15 cellular contexts compared by ENCODE assay signal in genomic region chr13:73088332-73088935, GRCh38. TPM values are rescaled to one million over a fixed set of nuclear protein-coding genes. Genes with fewer than 3 reads are reported as not detected.
DNase-seq lines count a peak whose midpoint lies in the region; ATAC-seq, FAIRE-seq and TF ChIP-seq lines count a peak whose summit lies in the region.
"Had no signal": no experiment of that assay in that cellular context is flagged by ENCODE, and none has a peak within 500 bp of the region (broad histone marks: within the 10 kb centered on the region; RNA-seq: fewer than 3 reads in every experiment).

No MANE protein-coding gene starts in this region.

- in situ Hi-C loops in IMR-90 (cut with MboI; ENCODE audit: low sequenced_read_pairs) (no loop called here), K562 (cut with MboI) (no loop called here)

- H2AK9ac ChIP-seq in IMR-90 (replicated peaks; ENCODE audit: low read depth, low read length, poor library complexity) = no peak overlapping the region

- no peak overlapping the region; the same call in 1 of the 2 replicates for H3K56ac ChIP-seq in IMR-90 (ENCODE audit: extremely low read depth, insufficient read depth, low read length)

- no peak overlapping the region for H4K91ac ChIP-seq in IMR-90 (ENCODE audit: insufficient read depth, low read depth, low read length)
- H4K91ac ChIP-seq in trophoblast cell (ENCODE audit: low read depth, low read length) = no peak overlapping the region

- H3K27ac ChIP-seq in IMR-90 (ENCODE audit: insufficient read depth, low read length) (no peak overlapping the region), K562 (ENCODE audit: extremely low read depth, low read depth, low read length) (no peak overlapping the region), trophoblast cell (ENCODE audit: low read depth, low read length) (no peak overlapping the region), SJCRH30 (no peak overlapping the region)
- H3K27ac ChIP-seq: C4-2B, GM23248 had no signal

- H3K9ac ChIP-seq in IMR-90 (ENCODE audit: low read depth, low read length) (no peak overlapping the region), K562 (ENCODE audit: insufficient read depth in 1 of 2, low read depth in 2 of 2, low read length in 2 of 2) (no peak overlapping the region), trophoblast cell (ENCODE audit: low read length) (no peak overlapping the region)
- H3K9ac ChIP-seq: GM23248 had no signal

- H2AK5ac ChIP-seq in IMR-90 (ENCODE audit: low read depth, low read length) (no peak overlapping the region; the same call in 1 of the 2 replicates), trophoblast cell (ENCODE audit: low read length) (no peak overlapping the region)

- ATAC-seq in IMR-90 (ENCODE audit: low read depth) (no peak), K562 (no peak), GM21528 (IDR thresholded peaks at IDR 0.05; ENCODE audit: low FRiP score, unreplicated experiment) (no peak), HG03460 (IDR thresholded peaks at IDR 0.05; ENCODE audit: unreplicated experiment) (no peak)
- ATAC-seq: CD8-positive, alpha-beta T cell had no signal

- H3K79me1 ChIP-seq in IMR-90 (ENCODE audit: low read depth in 1 of 2, low read length in 2 of 2) (no peaks in the 10 kb centered on the region), trophoblast cell (ENCODE audit: low read length) (peaks cover 15% of the 10 kb centered on the region)

- H3K9me3 ChIP-seq in IMR-90 (ENCODE audit: control insufficient read depth, insufficient read depth, low read length) (peaks cover 10% of the 10 kb centered on the region), K562 (replicated peaks; ENCODE audit: control insufficient read depth, insufficient read depth, low read depth, low read length) (no peaks in the 10 kb centered on the region), trophoblast cell (ENCODE audit: insufficient read depth, low read depth, low read length) (peaks cover 3% of the 10 kb centered on the region), SJCRH30 (replicated peaks) (0 out of 2 replicates have a peak, but pooled peaks cover 3% of the 10 kb centered on the region)

- intact Hi-C loops in IMR-90 (cut with micrococcal nuclease) (no loop called here), K562 (cut with micrococcal nuclease) (no loop called here)

- TF ChIP-seq POLR2A in IMR-90 (IDR thresholded peaks at IDR 0.05; ENCODE audit: low read depth, low read length) (no peak), K562 (conservative IDR thresholded peaks at IDR 0.05) (no peak)

- H4K20me1 ChIP-seq in IMR-90 (ENCODE audit: insufficient read depth, low read length) (no peaks in the 10 kb centered on the region), K562 (replicated peaks; ENCODE audit: control insufficient read depth, insufficient read depth, low read length) (no peaks in the 10 kb centered on the region)

- H2BK15ac ChIP-seq in IMR-90 (ENCODE audit: low read depth, low read length) = no peak overlapping the region; the same call in 2 of the 3 replicates

- H3K27me3 ChIP-seq in IMR-90 (ENCODE audit: control insufficient read depth, insufficient read depth, low read length) (no peaks in the 10 kb centered on the region), K562 (ENCODE audit: control insufficient read depth in 2 of 2, insufficient read depth in 2 of 2, low read length in 2 of 2) (no peaks in the 10 kb centered on the region), trophoblast cell (ENCODE audit: insufficient read depth, low read length) (no peaks in the 10 kb centered on the region), SJCRH30 (no peaks in the 10 kb centered on the region)

- H3K4ac ChIP-seq in IMR-90 (ENCODE audit: low read depth, low read length) (no peak overlapping the region), trophoblast cell (ENCODE audit: low read depth, low read length) (no peak overlapping the region)

- H2BK120ac ChIP-seq in IMR-90 (ENCODE audit: low read depth, low read length) (no peak overlapping the region; the same call in 1 of the 2 replicates), trophoblast cell (ENCODE audit: insufficient read depth, low read length, poor library complexity) (no peak overlapping the region)

- H2BK5ac ChIP-seq in IMR-90 (ENCODE audit: low read depth, low read length, poor library complexity, severe bottlenecking) (no peak overlapping the region), trophoblast cell (ENCODE audit: low read depth, low read length, poor library complexity) (peak overlapping the region; percentile 40)

- H4K8ac ChIP-seq in IMR-90 (ENCODE audit: low read depth in 2 of 2, low read length in 2 of 2) (no peak overlapping the region), trophoblast cell (ENCODE audit: low read depth, low read length) (no peak overlapping the region)

- 0 out of 2 replicates have a peak overlapping the region, but pooled peaks have one; percentile 20 for H2BK20ac ChIP-seq in IMR-90 (ENCODE audit: low read depth, low read length)

- H3K36me3 ChIP-seq in IMR-90 (ENCODE audit: control insufficient read depth, insufficient read depth, low read length) (no peaks in the 10 kb centered on the region), K562 (ENCODE audit: control insufficient read depth, insufficient read depth, low read length) (no peaks in the 10 kb centered on the region), trophoblast cell (ENCODE audit: control insufficient read depth in 1 of 2, insufficient read depth in 2 of 2, low read length in 2 of 2) (peaks cover 2 to 7% of the 10 kb centered on the region in 2 experiments), SJCRH30 (no peaks in the 10 kb centered on the region)

- no TSS peak for BruUV-seq in IMR-90 (replicated peaks; lab: Mats Ljungman, UMichigan)
- no TSS peak for BruUV-seq in K562 (replicated peaks; lab: Mats Ljungman, UMichigan)

- H3K9me1 ChIP-seq in IMR-90 (ENCODE audit: insufficient read depth, low read length) (0 out of 2 replicates have a peak, but pooled peaks cover 3% of the 10 kb centered on the region), K562 (ENCODE audit: control insufficient read depth, insufficient read depth, low read length) (no peaks in the 10 kb centered on the region)

- TF ChIP-seq RAD21 in IMR-90 (IDR thresholded peaks at IDR 0.05; ENCODE audit: low read length) = no peak
- TF ChIP-seq RAD21 in K562 (CRISPR knock-in tag; conservative IDR thresholded peaks at IDR 0.05 in 1 of 2, IDR thresholded peaks at IDR 0.05 in 1 of 2) = no peak

- H3K14ac ChIP-seq in IMR-90 (replicated peaks; ENCODE audit: low read depth, low read length) (no peak overlapping the region), trophoblast cell (ENCODE audit: low read length) (no peak overlapping the region)

- no peak for TF ChIP-seq EP300 in K562 (IDR thresholded peaks at IDR 0.05; ENCODE audit: low read length)

- H3K4me1 ChIP-seq in IMR-90 (ENCODE audit: control insufficient read depth, insufficient read depth, low read length) = peaks cover 2% of the 10 kb centered on the region; the same call in 1 of the 2 replicates
- no peaks in the 10 kb centered on the region; a peak in 2 of 5 replicates for H3K4me1 ChIP-seq in K562 (replicated peaks in 1 of 2; ENCODE audit: control insufficient read depth in 2 of 2, insufficient read depth in 2 of 2, low read length in 2 of 2)
- peaks cover 3 to 7% of the 10 kb centered on the region in 2 experiments for H3K4me1 ChIP-seq in trophoblast cell (ENCODE audit: control insufficient read depth in 1 of 2, insufficient read depth in 2 of 2, low read length in 2 of 2)
- peaks cover 14% of the 10 kb centered on the region for H3K4me1 ChIP-seq in SJCRH30

- H4K12ac ChIP-seq in trophoblast cell (ENCODE audit: low read depth, low read length) = no peak overlapping the region

- no peak overlapping the region for H4K5ac ChIP-seq in IMR-90 (ENCODE audit: low read depth, low read length)

- H2AFZ ChIP-seq in IMR-90 (replicated peaks; ENCODE audit: low read length, poor library complexity) = no peak overlapping the region
- H2AFZ ChIP-seq in K562 (ENCODE audit: low read depth, low read length) = no peak overlapping the region
- H2AFZ ChIP-seq in trophoblast cell (ENCODE audit: insufficient read depth, low read length, poor library complexity) = no peak overlapping the region
- H2AFZ ChIP-seq: GM23248 had no signal

- no peak overlapping the region for H3K4me2 ChIP-seq in IMR-90 (ENCODE audit: low read depth, low read length)
- H3K4me2 ChIP-seq in K562 (ENCODE audit: insufficient read depth, low read length) = no peak overlapping the region
- no peak overlapping the region for H3K4me2 ChIP-seq in trophoblast cell (ENCODE audit: low read length)

- H2BK12ac ChIP-seq in trophoblast cell (ENCODE audit: low read length) = no peak overlapping the region

- H3K23ac ChIP-seq in IMR-90 (ENCODE audit: low read depth, low read length) = no peak overlapping the region
- H3K23ac ChIP-seq in trophoblast cell (ENCODE audit: low read length) = no peak overlapping the region

- POLR2A ChIA-PET in IMR-90 (lab: Charles Lee; ENCODE audit: unreplicated experiment) (no interaction called here), K562 (lab: Yijun Ruan, JAX) (no interaction called here)

- WGBS in IMR-90 (ENCODE audit: extremely low coverage in 2 of 2, insufficient read length in 1 of 2), 2 experiments = no CpG with 5 or more reads among the region's 4 CpGs
- WGBS in K562 (ENCODE audit: insufficient coverage, low coverage, missing lambda C conversion rate) = 14% methylated on average over 4 of the region's 4 CpGs
- no CpG with 5 or more reads among the region's 4 CpGs for WGBS in trophoblast cell (ENCODE audit: extremely low coverage, insufficient coverage, insufficient read length)

- no peak overlapping the region for H3K4me3 ChIP-seq in IMR-90 (ENCODE audit: insufficient read depth, low read depth, low read length)
- no peak overlapping the region for H3K4me3 ChIP-seq in K562
- no peak overlapping the region for H3K4me3 ChIP-seq in trophoblast cell (ENCODE audit: low read depth, low read length)
- H3K4me3 ChIP-seq in SJCRH30 = no peak overlapping the region
- H3K4me3 ChIP-seq: GM23248 had no signal

- no peak for FAIRE-seq in K562 (lab: Jason Lieb, UNC)
- FAIRE-seq: GM12892 had no signal

- H3K18ac ChIP-seq in IMR-90 (ENCODE audit: low read depth, low read length) (no peak overlapping the region), trophoblast cell (ENCODE audit: low read length) (no peak overlapping the region)

- CTCF ChIA-PET in IMR-90 (lab: Yijun Ruan, JAX) = interaction anchor here (0.7 kb wide), 1 partner anchor 468 kb away, joined by 3 read pairs; no protein-coding TSS in a partner anchor
- CTCF ChIA-PET in K562 (lab: Yijun Ruan, JAX; ENCODE audit: low intra/inter-chr PET ratio) = no interaction called here

- DNase-seq in IMR-90 = no peak
- no peak for DNase-seq in K562 (ENCODE audit: extremely low read depth in 1 of 4, low spot score in 3 of 4)
- DNase-seq in trophoblast cell = no peak
- DNase-seq in SJCRH30 = no peak
- DNase-seq: Caco-2; CD4-positive, CD25-positive, alpha-beta regulatory T cell; CD8-positive, alpha-beta T cell; DMS153; DND-41; GM23248; H9 had no signal

- TF ChIP-seq CTCF in IMR-90 (conservative IDR thresholded peaks at IDR 0.05; ENCODE audit: low read depth, low read length) = no peak
- no peak for TF ChIP-seq CTCF in K562 (IDR thresholded peaks at IDR 0.05 in 2 of 3, conservative IDR thresholded peaks at IDR 0.05 in 1 of 3; ENCODE audit: insufficient read depth in 2 of 3, low read depth in 1 of 3, low read length in 3 of 3)

- dilution Hi-C loops in IMR-90 (cut with HindIII; ENCODE audit: low sequenced_read_pairs, unreplicated experiment) = no loop called here

- H3K79me2 ChIP-seq in K562 (ENCODE audit: control insufficient read depth, insufficient read depth, low read length) (no peaks in the 10 kb centered on the region), trophoblast cell (ENCODE audit: control insufficient read depth, insufficient read depth, low read length, poor library complexity) (no peaks in the 10 kb centered on the region)

RNA-seq across cellular contexts. Expression of gene KLF5, which starts 29.6 kb away (rescaled TPM):
- total RNA-seq in IMR-90 (2012; rRNA removed) (4.4 and 5.4 TPM in 2 replicates), K562 (2014; rRNA removed) (0.32 and 0.41 TPM in 2 replicates), K562 (2014; rRNA removed; fragmentation: Illumina TruSeq; extraction: Trizol) (0.51 and 0.69 TPM in 2 replicates), K562 (2015; rRNA removed; fragmentation: Illumina TruSeq; extraction: Trizol) (0.23 and 0.36 TPM in 2 replicates), K562 (2021) (0.58 and 0.74 TPM in 2 replicates)
- polyA plus RNA-seq in IMR-90 (2012; rRNA removed) (8.8 and 11.2 TPM in 2 replicates), K562 (2011; rRNA removed) (1.0 and 2.1 TPM in 2 replicates), K562 (2014; fragmentation: Illumina TruSeq; extraction: Trizol) (0.64 and 1.00 TPM in 2 replicates), K562 (2014; fragmentation: Nextera tagmentation; extraction: Ambion mirVana) (under 1 TPM; 0.17 to 0.18 TPM), K562 (2014; rRNA removed) (0.29 and 0.30 TPM in 2 replicates)
- polyA plus RNA-seq in IMR-90 (2012; cell fraction: cytosol; rRNA removed) = 1.9 and 4.8 TPM in 2 replicates
- 3.7 and 10.8 TPM in 2 replicates for polyA plus RNA-seq in IMR-90 (2012; cell fraction: nucleus; rRNA removed; ENCODE audit: low replicate concordance)
- total RNA-seq in K562 (2011; cell fraction: chromatin; rRNA removed; ENCODE audit: low replicate concordance) = 0.74 and 1.1 TPM in 2 replicates
- total RNA-seq in K562 (2011; cell fraction: nucleolus; rRNA removed) = 0.26 and 0.67 TPM in 2 replicates
- total RNA-seq in K562 (2011; cell fraction: nucleoplasm; rRNA removed) = 0.84 and 1.3 TPM in 2 replicates
- polyA plus RNA-seq in K562 (2011; cell fraction: cytosol; rRNA removed) = 1.7 and 2.7 TPM in 2 replicates
- 1.5 and 2.7 TPM in 2 replicates for polyA plus RNA-seq in K562 (2011; cell fraction: nucleus; rRNA removed)
- polyA plus RNA-seq in K562 (2012) = 0.56 and 1.5 TPM in 2 replicates
- polyA minus RNA-seq in K562 (2011; rRNA and poly(A)+ RNA removed) = 0.98 and 3.1 TPM in 2 replicates
- 0.95 and 5.6 TPM in 2 replicates for polyA minus RNA-seq in K562 (2011; cell fraction: cytosol; rRNA and poly(A)+ RNA removed)
- 1.5 and 3.3 TPM in 2 replicates for polyA minus RNA-seq in K562 (2011; cell fraction: nucleus; rRNA and poly(A)+ RNA removed)
- polyA plus RNA-seq in trophoblast cell (2013) = 38.8 and 41.2 TPM in 2 replicates
- 7.3 and 8.3 TPM in 2 replicates for total RNA-seq in SJCRH30 (2014; rRNA removed; shearing (Covaris generic))
